ENCODE assay signal across 18 cellular contexts in genomic region chr1:9859252-9860014, GRCh38. TPM values are rescaled to one million over a fixed set of nuclear protein-coding genes. Genes with fewer than 3 reads are reported as not detected.
DNase-seq lines count a peak whose midpoint lies in the region; ATAC-seq and TF ChIP-seq lines count a peak whose summit lies in the region.
"Had no signal": no experiment of that assay in that cellular context is flagged by ENCODE, and none has a peak within 500 bp of the region (broad histone marks: within the 10 kb centered on the region; RNA-seq: fewer than 3 reads in every experiment).

No MANE protein-coding gene starts in this region.

- no peaks in the 10 kb centered on the region for H4K20me1 ChIP-seq in GM23338 (replicated peaks; ENCODE audit: insufficient read depth)

- H3K4me3 ChIP-seq in GM23338 (no peak overlapping the region), Panc1 (ENCODE audit: low read depth in 2 of 2, low read length in 2 of 2) (no peak overlapping the region), ectodermal cell (ENCODE audit: insufficient read depth, low read depth, low read length) (no peak overlapping the region)
- H3K4me3 ChIP-seq: BLaER1, SK-N-MC, tibial artery had no signal

- no peak overlapping the region for H3K4me2 ChIP-seq in GM23338
- H3K4me2 ChIP-seq: BLaER1 had no signal

- H3K27ac ChIP-seq in GM23338 (ENCODE audit: low read depth) = peak overlapping the region; percentile 79; the same call in 1 of the 2 replicates
- H3K27ac ChIP-seq in Panc1 (ENCODE audit: low read length) = no peak overlapping the region
- H3K27ac ChIP-seq in ectodermal cell (ENCODE audit: insufficient read depth, low read depth, low read length, poor library complexity, severe bottlenecking) = peak overlapping the region; percentile 78
- H3K27ac ChIP-seq: BLaER1, SK-N-MC, tibial artery, VCaP had no signal

- in situ Hi-C loops in Panc1 (cut with HindIII; ENCODE audit: low pct_unique_long_range_greater_than_20kb, low sequenced_read_pairs) = no loop called here

- POLR2A ChIA-PET in Panc1 (lab: Charles Lee) = no interaction called here

- DNase-seq in GM23338 (ENCODE audit: low spot score) (peak; percentile 46), Panc1 (ENCODE audit: low read depth, low spot score) (no peak), nephron progenitor cell (no peak), SW480 (ENCODE audit: low spot score) (no peak), DMS53 treated with DMSO at 0.1 percent for 48 hours (lab: John Stamatoyannopoulos, UW; ENCODE audit: unreplicated experiment) (no peak)
- no peak for DNase-seq in effector CD8-positive, alpha-beta T cell (lab: John Stamatoyannopoulos, UW)
- DNase-seq: left ventricle myocardium superior, NCI-H1092, NCI-H226, retina, tibial artery had no signal

- H3K79me2 ChIP-seq in GM23338 (replicated peaks; ENCODE audit: insufficient read depth) = no peaks in the 10 kb centered on the region

- BruUV-seq in Panc1 (replicated peaks; lab: Mats Ljungman, UMichigan) = no TSS peak

- H3K36me3 ChIP-seq in GM23338 (ENCODE audit: insufficient read depth) = no peaks in the 10 kb centered on the region
- no peaks in the 10 kb centered on the region for H3K36me3 ChIP-seq in Panc1 (ENCODE audit: control insufficient read depth, insufficient read depth, low read length)
- H3K36me3 ChIP-seq in ectodermal cell (ENCODE audit: control insufficient read depth, insufficient read depth, low read length) = no peaks in the 10 kb centered on the region

- no peaks in the 10 kb centered on the region for H3K9me2 ChIP-seq in GM23338 (ENCODE audit: insufficient read depth)

- 38 to 40% methylated on average over 5 of the region's 5 CpGs for WGBS in ectodermal cell, 2 experiments

- 0 out of 2 replicates have a peak, but pooled peaks cover 2% of the 10 kb centered on the region for H3F3A ChIP-seq in GM23338 (replicated peaks; ENCODE audit: low read depth)

- H3K36me3 Mint-ChIP-seq in GM23338 (ENCODE audit: low read depth) (peaks cover 19% of the 10 kb centered on the region), nephron progenitor cell (ENCODE audit: low read depth) (peaks cover 32% of the 10 kb centered on the region)
- H3K36me3 Mint-ChIP-seq: natural killer cell treated with Interleukin-12 subunit alpha and Interleukin-12 subunit beta and Interleukin-15 and Interleukin-18, amount 100 ng/mL, for 72 hours had no signal

- TF ChIP-seq CTCF in GM23338 (conservative IDR thresholded peaks at IDR 0.05; ENCODE audit: low read depth in 2 of 2) = no peak
- no peak for TF ChIP-seq CTCF in Panc1 (IDR thresholded peaks at IDR 0.05)
- TF ChIP-seq CTCF in nephron progenitor cell (IDR thresholded peaks at IDR 0.05) = no peak

- H3K27me3 Mint-ChIP-seq in GM23338 (ENCODE audit: insufficient read depth, low read depth, poor library complexity) (peaks cover 4% of the 10 kb centered on the region), nephron progenitor cell (ENCODE audit: low read depth, poor library complexity) (no peaks in the 10 kb centered on the region)
- H3K27me3 Mint-ChIP-seq: central memory CD8-positive, alpha-beta T cell; natural killer cell treated with Interleukin-12 subunit alpha and Interleukin-12 subunit beta and Interleukin-15 and Interleukin-18, amount 100 ng/mL, for 72 hours had no signal

- H3K4me1 ChIP-seq in GM23338 (ENCODE audit: insufficient read depth) (peaks cover 7% of the 10 kb centered on the region; the same call in 1 of the 2 replicates), Panc1 (ENCODE audit: control insufficient read depth, insufficient read depth, low read length) (no peaks in the 10 kb centered on the region), ectodermal cell (ENCODE audit: control insufficient read depth, insufficient read depth, low read length) (peaks cover 14% of the 10 kb centered on the region)

- H3K4me3 Mint-ChIP-seq in GM23338 = no peak overlapping the region
- no peak overlapping the region for H3K4me3 Mint-ChIP-seq in nephron progenitor cell
- H3K4me3 Mint-ChIP-seq: central memory CD8-positive, alpha-beta T cell; natural killer cell treated with Interleukin-12 subunit alpha and Interleukin-12 subunit beta and Interleukin-15 and Interleukin-18, amount 100 ng/mL, for 72 hours had no signal

- intact Hi-C loops in Panc1 (cut with micrococcal nuclease; ENCODE audit: unreplicated experiment) = no loop called here

- peak; percentile 83 for ATAC-seq in GM23338
- ATAC-seq in Panc1 = 0 out of 2 replicates have a peak, but pooled peaks have one; percentile 20
- ATAC-seq in GM21447 (IDR thresholded peaks at IDR 0.05; ENCODE audit: unreplicated experiment) = no peak
- ATAC-seq: natural killer cell treated with Interleukin-12 subunit alpha and Interleukin-12 subunit beta and Interleukin-15 and Interleukin-18, amount 100 ng/mL, for 72 hours had no signal

- H2AFZ ChIP-seq in GM23338 = no peak overlapping the region

- CTCF ChIA-PET in Panc1 (lab: Charles Lee) = interaction anchor here (0.6 kb wide), 2 partner anchors 10 to 69 kb away, joined by 3 read pairs; no protein-coding TSS in a partner anchor

- no peak overlapping the region; the same call in 1 of the 2 replicates for H3K27ac Mint-ChIP-seq in GM23338
- peak overlapping the region; percentile 36 for H3K27ac Mint-ChIP-seq in nephron progenitor cell
- H3K27ac Mint-ChIP-seq: natural killer cell treated with Interleukin-12 subunit alpha and Interleukin-12 subunit beta and Interleukin-15 and Interleukin-18, amount 100 ng/mL, for 72 hours had no signal

- H3K9me3 Mint-ChIP-seq in GM23338 = no peaks in the 10 kb centered on the region; the same call in 2 of the 3 replicates
- H3K9me3 Mint-ChIP-seq in nephron progenitor cell = peaks cover 4% of the 10 kb centered on the region
- H3K9me3 Mint-ChIP-seq: central memory CD8-positive, alpha-beta T cell; natural killer cell treated with Interleukin-12 subunit alpha and Interleukin-12 subunit beta and Interleukin-15 and Interleukin-18, amount 100 ng/mL, for 72 hours had no signal

- no peaks in the 10 kb centered on the region for H3K9me3 ChIP-seq in Panc1 (ENCODE audit: control insufficient read depth, insufficient read depth, low read depth, low read length)
- no peaks in the 10 kb centered on the region for H3K9me3 ChIP-seq in ectodermal cell (ENCODE audit: control insufficient read depth, low read length)
- H3K9me3 ChIP-seq: tibial artery had no signal

- no peaks in the 10 kb centered on the region for H3K27me3 ChIP-seq in GM23338 (ENCODE audit: insufficient read depth)
- no peaks in the 10 kb centered on the region for H3K27me3 ChIP-seq in Panc1 (ENCODE audit: control insufficient read depth, insufficient read depth, low read length)
- no peaks in the 10 kb centered on the region for H3K27me3 ChIP-seq in ectodermal cell (ENCODE audit: control insufficient read depth, insufficient read depth, low read length, poor library complexity, severe bottlenecking)
- H3K27me3 ChIP-seq: BLaER1, tibial artery had no signal

- peaks cover 14% of the 10 kb centered on the region for H3K4me1 Mint-ChIP-seq in GM23338
- peaks cover 21% of the 10 kb centered on the region for H3K4me1 Mint-ChIP-seq in nephron progenitor cell

TF ChIP-seq in GM23338, 12 proteins besides CTCF, POLR2A, EP300 and RAD21 (continues in another document):
- TF ChIP-seq JUNB (IDR thresholded peaks at IDR 0.05; ENCODE audit: unreplicated experiment) = no peak
- no peak for TF ChIP-seq POLR2AphosphoS5 (IDR thresholded peaks at IDR 0.05; ENCODE audit: low read depth)
- TF ChIP-seq ZNF114 (CRISPR knock-in tag; IDR thresholded peaks at IDR 0.05) = no peak
- no peak for TF ChIP-seq REST (IDR thresholded peaks at IDR 0.05; ENCODE audit: unreplicated experiment)

RNA-seq across cellular contexts. Expression of gene CLSTN1, which starts 35.7 kb away (rescaled TPM):
- total RNA-seq in GM23338 (2014; rRNA removed; shearing (Covaris generic)) = 56.4 and 66.2 TPM in 2 replicates
- 38.5 and 41.7 TPM in 2 replicates for polyA plus RNA-seq in GM23338 (2016; fragmentation: Nextera tagmentation; extraction: Ambion mirVana)
- total RNA-seq in Panc1 (2021; ENCODE audit: unreplicated experiment) = 143 TPM
- 184 TPM for polyA plus RNA-seq in Panc1 (2012; ENCODE audit: insufficient read length)
- polyA plus RNA-seq in ectodermal cell (2013, experiment 1 of 4) = 172 TPM
- 176 TPM for polyA plus RNA-seq in ectodermal cell (2013, experiment 2 of 4)
- polyA plus RNA-seq in ectodermal cell (2013, experiment 3 of 4) = 124 TPM
- 136 TPM for polyA plus RNA-seq in ectodermal cell (2013, experiment 4 of 4)

RNA-seq across cellular contexts. Expression of gene CTNNBIP1, which starts 50.6 kb away (rescaled TPM):
- 50.8 and 55.1 TPM in 2 replicates for total RNA-seq in GM23338 (2014; rRNA removed; shearing (Covaris generic))
- polyA plus RNA-seq in GM23338 (2016; fragmentation: Nextera tagmentation; extraction: Ambion mirVana) = 30.2 and 30.3 TPM in 2 replicates
- total RNA-seq in Panc1 (2021; ENCODE audit: unreplicated experiment) = 36.9 TPM
- polyA plus RNA-seq in Panc1 (2012; ENCODE audit: insufficient read length) = 66.7 TPM
- 83.2 TPM for polyA plus RNA-seq in ectodermal cell (2013, experiment 1 of 4)
- 70.6 TPM for polyA plus RNA-seq in ectodermal cell (2013, experiment 2 of 4)
- polyA plus RNA-seq in ectodermal cell (2013, experiment 3 of 4) = 64.4 TPM
- 72.3 TPM for polyA plus RNA-seq in ectodermal cell (2013, experiment 4 of 4)
